Comparison of ENCODE assay signal across 20 cellular contexts in genomic region chr6:105460860-105461259, GRCh38. TPM values are rescaled to one million over a fixed set of nuclear protein-coding genes. Genes with fewer than 3 reads are reported as not detected.
DNase-seq lines count a peak whose midpoint lies in the region; ATAC-seq, FAIRE-seq and TF ChIP-seq lines count a peak whose summit lies in the region.
"Had no signal": no experiment of that assay in that cellular context is flagged by ENCODE, and none has a peak within 500 bp of the region (broad histone marks: within the 10 kb centered on the region; RNA-seq: fewer than 3 reads in every experiment).

No MANE protein-coding gene starts in this region.

- peak; percentile 8 for FAIRE-seq in endothelial cell of umbilical vein (lab: Jason Lieb, UNC)
- FAIRE-seq: A204.1, GM19239, H54, HTR-8/SVneo, K562 had no signal

- no peaks in the 10 kb centered on the region for H3K36me3 ChIP-seq in CD4-positive, CD25-positive, alpha-beta regulatory T cell (ENCODE audit: control insufficient read depth, insufficient read depth, low read length)
- H3K36me3 ChIP-seq in CD8-positive, alpha-beta memory T cell (ENCODE audit: insufficient read depth, low read length), result no peaks in the 10 kb centered on the region
- H3K36me3 ChIP-seq in endothelial cell of umbilical vein (ENCODE audit: control insufficient read depth in 2 of 2, extremely low read depth in 1 of 2, insufficient read depth in 2 of 2, low read length in 2 of 2), result no peaks in the 10 kb centered on the region
- H3K36me3 ChIP-seq: BE2C had no signal

- ATAC-seq in CD4-positive, CD25-positive, alpha-beta regulatory T cell (ENCODE audit: low read depth in 2 of 2), result no peak
- ATAC-seq in activated T-helper 17 cell treated with anti-CD3 and anti-CD28 coated beads, Interleukin-2, amount 50 U/mL, for 72 hours (replicated peaks), result no peak
- ATAC-seq in HG03280 (IDR thresholded peaks at IDR 0.05; ENCODE audit: unreplicated experiment) (no peak), GM18502 (IDR thresholded peaks at IDR 0.05; ENCODE audit: poor library complexity, unreplicated experiment) (no peak)
- ATAC-seq: K562 had no signal

- H3K27ac Mint-ChIP-seq in CD4-positive, CD25-positive, alpha-beta regulatory T cell, result peak overlapping the region in 1 of 3 donors; percentile 70
- H3K27ac Mint-ChIP-seq in CD8-positive, alpha-beta memory T cell, result peak overlapping the region in 7 of 8 donors; percentile 83 to 97 (median 91)
- H3K27ac Mint-ChIP-seq in activated T-helper 17 cell treated with anti-CD3 and anti-CD28 coated beads, Interleukin-2, amount 50 U/mL, for 72 hours, result peak overlapping the region; percentile 94
- H3K27ac Mint-ChIP-seq in Calu3 (ENCODE audit: unreplicated experiment), result no peak overlapping the region
- H3K27ac Mint-ChIP-seq: CD4-positive, alpha-beta T cell had no signal

- H3K4me1 ChIP-seq in CD4-positive, CD25-positive, alpha-beta regulatory T cell (ENCODE audit: control insufficient read depth, insufficient read depth, low read length, poor library complexity, severe bottlenecking), result peaks cover 32% of the 10 kb centered on the region
- peaks cover 22% of the 10 kb centered on the region for H3K4me1 ChIP-seq in CD8-positive, alpha-beta memory T cell (ENCODE audit: insufficient read depth, low read length)
- peaks cover 25% of the 10 kb centered on the region for H3K4me1 ChIP-seq in endothelial cell of umbilical vein (ENCODE audit: control insufficient read depth, extremely low read depth, insufficient read depth, low read length)
- H3K4me1 ChIP-seq: BE2C had no signal

- H3K9me3 Mint-ChIP-seq in CD4-positive, CD25-positive, alpha-beta regulatory T cell, result peaks cover 0 to 12% (median 5%) of the 10 kb centered on the region in 7 donors
- H3K9me3 Mint-ChIP-seq in CD8-positive, alpha-beta memory T cell, result peaks cover 0 to 5% (median 5%) of the 10 kb centered on the region in 5 donors
- H3K9me3 Mint-ChIP-seq in activated T-helper 17 cell treated with anti-CD3 and anti-CD28 coated beads, Interleukin-2, amount 50 U/mL, for 72 hours, result peaks cover 10% of the 10 kb centered on the region
- H3K9me3 Mint-ChIP-seq in Calu3 (ENCODE audit: low read depth, unreplicated experiment), result peaks cover 14% of the 10 kb centered on the region

- no peaks in the 10 kb centered on the region for H3K9me1 ChIP-seq in endothelial cell of umbilical vein (replicated peaks; ENCODE audit: control insufficient read depth, extremely low read depth, insufficient read depth, low read length)

- peaks cover 2 to 37% (median 27%) of the 10 kb centered on the region in 4 donors for H3K4me1 Mint-ChIP-seq in CD4-positive, CD25-positive, alpha-beta regulatory T cell
- peaks cover 54 to 65% (median 59%) of the 10 kb centered on the region in 3 donors for H3K4me1 Mint-ChIP-seq in CD8-positive, alpha-beta memory T cell
- H3K4me1 Mint-ChIP-seq in activated T-helper 17 cell treated with anti-CD3 and anti-CD28 coated beads, Interleukin-2, amount 50 U/mL, for 72 hours, result peaks cover 14% of the 10 kb centered on the region
- H3K4me1 Mint-ChIP-seq in Calu3 (ENCODE audit: low read depth, unreplicated experiment), result peaks cover 13% of the 10 kb centered on the region

- no peak for TF ChIP-seq POLR2A in endothelial cell of umbilical vein (IDR thresholded peaks at IDR 0.05; ENCODE audit: low read depth, low read length)

- dilution Hi-C loops in endothelial cell of umbilical vein (cut with MboI; ENCODE audit: extremely low pct_ligation_motif_present, low sequenced_read_pairs), result no loop called here

- H3K27ac ChIP-seq in CD4-positive, CD25-positive, alpha-beta regulatory T cell (ENCODE audit: insufficient read depth, low read length, poor library complexity, severe bottlenecking), result peak overlapping the region; percentile 78
- H3K27ac ChIP-seq in CD8-positive, alpha-beta memory T cell (ENCODE audit: low read depth, low read length), result no peak overlapping the region
- peak overlapping the region; percentile 81 for H3K27ac ChIP-seq in endothelial cell of umbilical vein (ENCODE audit: insufficient read depth, low read depth, low read length)

- peak overlapping the region; percentile 65 for H2AFZ ChIP-seq in endothelial cell of umbilical vein (ENCODE audit: low read depth, low read length)

- H3K36me3 Mint-ChIP-seq in CD4-positive, CD25-positive, alpha-beta regulatory T cell, result no peaks in the 10 kb centered on the region
- peaks cover 0 to 11% (median 9%) of the 10 kb centered on the region in 3 donors for H3K36me3 Mint-ChIP-seq in CD8-positive, alpha-beta memory T cell
- H3K36me3 Mint-ChIP-seq in activated T-helper 17 cell treated with anti-CD3 and anti-CD28 coated beads, Interleukin-2, amount 50 U/mL, for 72 hours (ENCODE audit: low read depth), result peaks cover 8% of the 10 kb centered on the region
- H3K36me3 Mint-ChIP-seq in Calu3 (ENCODE audit: insufficient read depth, unreplicated experiment), result no peaks in the 10 kb centered on the region

- no peaks in the 10 kb centered on the region for H3K9me3 ChIP-seq in CD4-positive, CD25-positive, alpha-beta regulatory T cell (ENCODE audit: control insufficient read depth in 2 of 2, low read length in 2 of 2)
- H3K9me3 ChIP-seq in CD8-positive, alpha-beta memory T cell (ENCODE audit: low read length), result no peaks in the 10 kb centered on the region
- H3K9me3 ChIP-seq in endothelial cell of umbilical vein (replicated peaks; ENCODE audit: control insufficient read depth, insufficient read depth, low read length), result no peaks in the 10 kb centered on the region
- H3K9me3 ChIP-seq: BE2C had no signal

- peak overlapping the region; percentile 4 for H3K9ac ChIP-seq in endothelial cell of umbilical vein (replicated peaks; ENCODE audit: extremely low read depth, insufficient read depth, low read length)

- no peaks in the 10 kb centered on the region for H3K27me3 Mint-ChIP-seq in CD4-positive, CD25-positive, alpha-beta regulatory T cell
- peaks cover 0 to 11% of the 10 kb centered on the region in 2 donors for H3K27me3 Mint-ChIP-seq in CD8-positive, alpha-beta memory T cell
- peaks cover 19% of the 10 kb centered on the region for H3K27me3 Mint-ChIP-seq in activated T-helper 17 cell treated with anti-CD3 and anti-CD28 coated beads, Interleukin-2, amount 50 U/mL, for 72 hours
- peaks cover 18% of the 10 kb centered on the region for H3K27me3 Mint-ChIP-seq in Calu3 (ENCODE audit: unreplicated experiment)

- no peaks in the 10 kb centered on the region for H3K79me2 ChIP-seq in endothelial cell of umbilical vein (ENCODE audit: control insufficient read depth, insufficient read depth, low read length)

- CTCF ChIA-PET in CD8-positive, alpha-beta memory T cell (lab: Charles Lee), result no interaction called here
- CTCF ChIA-PET in endothelial cell of umbilical vein (lab: Charles Lee), result interaction anchor here (1.4 to 2.4 kb wide), 2 partner anchors 22 to 29 kb away, joined by 5 to 18 read pairs; no protein-coding TSS in a partner anchor
- CTCF ChIA-PET in Calu3 (lab: Charles Lee), result no interaction called here

- intact Hi-C loops in endothelial cell of umbilical vein (cut with micrococcal nuclease) (loop anchor here (1.0 kb wide), 4 partner anchors 23 to 1086 kb away; no protein-coding TSS in a partner anchor), Calu3 (cut with micrococcal nuclease; ENCODE audit: unreplicated experiment) (no loop called here)

- peaks cover under 1% of the 10 kb centered on the region for H3K27me3 ChIP-seq in CD4-positive, CD25-positive, alpha-beta regulatory T cell (ENCODE audit: control insufficient read depth, insufficient read depth, low read length)
- H3K27me3 ChIP-seq in CD8-positive, alpha-beta memory T cell (ENCODE audit: insufficient read depth, low read length, poor library complexity, severe bottlenecking), result no peaks in the 10 kb centered on the region
- no peaks in the 10 kb centered on the region for H3K27me3 ChIP-seq in endothelial cell of umbilical vein (ENCODE audit: control insufficient read depth in 2 of 2, insufficient read depth in 2 of 2, low read length in 2 of 2)

- no peak overlapping the region for H3K4me3 ChIP-seq in CD4-positive, CD25-positive, alpha-beta regulatory T cell (ENCODE audit: low read depth, low read length)
- H3K4me3 ChIP-seq in CD8-positive, alpha-beta memory T cell (ENCODE audit: low read length), result no peak overlapping the region
- no peak overlapping the region for H3K4me3 ChIP-seq in endothelial cell of umbilical vein (replicated peaks in 1 of 3; ENCODE audit: insufficient read depth in 1 of 3, low read depth in 1 of 3, low read length in 3 of 3)
- H3K4me3 ChIP-seq: K562 had no signal

- no peak for DNase-seq in CD4-positive, CD25-positive, alpha-beta regulatory T cell
- DNase-seq in CD8-positive, alpha-beta memory T cell, result no peak
- no peak for DNase-seq in endothelial cell of umbilical vein (ENCODE audit: low read depth, low spot score)
- no peak for DNase-seq in Calu3
- DNase-seq: ACHN; BE2C; C1 segment of cervical spinal cord; CD4-positive, alpha-beta T cell; DMS79 treated with DMSO at 0.1 percent for 48 hours; GF-D8; HCEC 1CT; IMR-90 had no signal

- POLR2A ChIA-PET in CD8-positive, alpha-beta memory T cell (lab: Charles Lee), result no interaction called here
- POLR2A ChIA-PET in endothelial cell of umbilical vein (lab: Charles Lee), result no interaction called here

- TF ChIP-seq CTCF in endothelial cell of umbilical vein (IDR thresholded peaks at IDR 0.05; ENCODE audit: extremely low read depth in 1 of 2, insufficient read depth in 1 of 2, low read depth in 1 of 2, low read length in 2 of 2), result no peak
- TF ChIP-seq CTCF in Calu3 (IDR thresholded peaks at IDR 0.05; ENCODE audit: unreplicated experiment), result no peak

- no TSS peak for BruUV-seq in endothelial cell of umbilical vein (replicated peaks; lab: Mats Ljungman, UMichigan)
- no TSS peak for BruUV-seq in Calu3 (replicated peaks; lab: Mats Ljungman, UMichigan)

- no peak overlapping the region for H3K4me3 Mint-ChIP-seq in CD4-positive, CD25-positive, alpha-beta regulatory T cell
- H3K4me3 Mint-ChIP-seq in CD8-positive, alpha-beta memory T cell, result no peak overlapping the region
- H3K4me3 Mint-ChIP-seq in activated T-helper 17 cell treated with anti-CD3 and anti-CD28 coated beads, Interleukin-2, amount 50 U/mL, for 72 hours, result peak overlapping the region; percentile 83
- H3K4me3 Mint-ChIP-seq in Calu3 (ENCODE audit: low read depth, unreplicated experiment), result no peak overlapping the region
- H3K4me3 Mint-ChIP-seq: CD4-positive, alpha-beta T cell had no signal

- no peaks in the 10 kb centered on the region for H4K20me1 ChIP-seq in endothelial cell of umbilical vein (replicated peaks; ENCODE audit: control insufficient read depth, extremely low read depth, insufficient read depth, low read length)

- peak overlapping the region; percentile 61 for H3K4me2 ChIP-seq in endothelial cell of umbilical vein (ENCODE audit: insufficient read depth, low read length)

RNA-seq across cellular contexts. Expression of gene PREP, which starts 58.0 kb away (rescaled TPM):
- total RNA-seq in CD4-positive, CD25-positive, alpha-beta regulatory T cell, result 33.8 TPM
- polyA plus RNA-seq in CD4-positive, CD25-positive, alpha-beta regulatory T cell, result 10 to 100 TPM; 40.8 to 49.7 (median 41.8) TPM
- 10 to 100 TPM; 49.9 to 50.0 TPM for total RNA-seq in CD8-positive, alpha-beta memory T cell
- 43.3 TPM for polyA plus RNA-seq in CD8-positive, alpha-beta memory T cell
- 10 to 100 TPM; 32.3 to 50.2 TPM for total RNA-seq in activated T-helper 17 cell treated with anti-CD3 and anti-CD28 coated beads, Interleukin-2, amount 50 U/mL, for 72 hours
- total RNA-seq in endothelial cell of umbilical vein (37.7 and 40.7 TPM in 2 replicates), Calu3 (2022) (62.4 and 70.4 TPM in 2 replicates)
- polyA plus RNA-seq in endothelial cell of umbilical vein, result 11.9 and 17.2 TPM in 2 replicates
- polyA plus RNA-seq in endothelial cell of umbilical vein (2011; cell fraction: cytosol; rRNA removed), result 20.4 and 21.1 TPM in 2 replicates
- 29.1 and 29.4 TPM in 2 replicates for polyA plus RNA-seq in endothelial cell of umbilical vein (2011; cell fraction: nucleus; rRNA removed)
- 33.7 and 42.4 TPM in 2 replicates for polyA plus RNA-seq in endothelial cell of umbilical vein (2012)
- polyA minus RNA-seq in endothelial cell of umbilical vein, result 29.3 and 30.3 TPM in 2 replicates
- 9.0 TPM for polyA minus RNA-seq in endothelial cell of umbilical vein (2011; cell fraction: cytosol; rRNA and poly(A)+ RNA removed)
- polyA minus RNA-seq in endothelial cell of umbilical vein (2011; cell fraction: nucleus; rRNA and poly(A)+ RNA removed), result 36.1 and 42.4 TPM in 2 replicates
